ENCODE assay signal across 8 cellular contexts in genomic region chr3:181709537-181710279, GRCh38. TPM values are rescaled to one million over a fixed set of nuclear protein-coding genes. Genes with fewer than 3 reads are reported as not detected.
DNase-seq lines count a peak whose midpoint lies in the region; ATAC-seq and TF ChIP-seq lines count a peak whose summit lies in the region.

No MANE protein-coding gene starts in this region.

- peak overlapping the region; percentile 78 for H3K4me3 ChIP-seq in A673 (ENCODE audit: low read depth, low read length, poor library complexity, severe bottlenecking)
- no peak overlapping the region for H3K4me3 ChIP-seq in retinal pigment epithelial cell (ENCODE audit: low read length)

- peaks cover 6% of the 10 kb centered on the region for H3K36me3 ChIP-seq in A673 (ENCODE audit: insufficient read depth, low read length, poor library complexity, severe bottlenecking)

- H3K4me1 ChIP-seq in A673 (ENCODE audit: insufficient read depth, low read length, poor library complexity, severe bottlenecking): peaks cover 41% of the 10 kb centered on the region

- CTCF ChIA-PET in A673 (lab: Charles Lee): no interaction called here

- TF ChIP-seq CTCF in A673 (conservative IDR thresholded peaks at IDR 0.05; ENCODE audit: low read depth, low read length) (peak; percentile 89), retinal pigment epithelial cell (conservative IDR thresholded peaks at IDR 0.05; ENCODE audit: low read depth, low read length) (peak; percentile 65)

- no peaks in the 10 kb centered on the region for H3K27me3 ChIP-seq in A673 (replicated peaks; ENCODE audit: insufficient read depth, low read depth, low read length, poor library complexity)

- POLR2A ChIA-PET in A673 (lab: Charles Lee; ENCODE audit: low non-redundant PET): no interaction called here

- no TSS peak for BruUV-seq in A673 (replicated peaks; lab: Mats Ljungman, UMichigan)

- intact Hi-C loops in A673 (cut with micrococcal nuclease; ENCODE audit: unreplicated experiment): loop anchor here (1.0 to 10.0 kb wide), 6 partner anchors 183 to 973 kb away; no protein-coding TSS in a partner anchor
- intact Hi-C loops in left cardiac atrium (cut with DNase I): loop anchor here (2.0 to 10.0 kb wide), 5 partner anchors 538 to 975 kb away; no protein-coding TSS in a partner anchor

- H3K27ac ChIP-seq in A673 (ENCODE audit: low read depth, low read length, poor library complexity, severe bottlenecking): peak overlapping the region; percentile 63

- ATAC-seq in GM18517 (IDR thresholded peaks at IDR 0.05; ENCODE audit: unreplicated experiment) (peak; percentile 43), left cardiac atrium (no peak)

- DNase-seq in A673 (ENCODE audit: low spot score): peak; percentile 79
- peak; percentile 45 to 64 for DNase-seq in Kasumi-1 (lab: John Stamatoyannopoulos, UW)
- DNase-seq in RKO (ENCODE audit: low spot score): peak; percentile 44
- DNase-seq in activated naive CD4-positive, alpha-beta T cell treated with anti-CD3 and anti-CD28 coated beads, Interleukin-2, amount 50 U/mL, for 16 hours: peak; percentile 45
- peak; percentile 77 for DNase-seq in left cardiac atrium
- DNase-seq in retinal pigment epithelial cell (ENCODE audit: low read depth): no peak
- DNase-seq in iPS-NIHi11 (ENCODE audit: low spot score): no peak

- H3K9me3 ChIP-seq in A673 (ENCODE audit: low read depth, low read length, poor library complexity, severe bottlenecking): no peaks in the 10 kb centered on the region

RNA-seq across cellular contexts. Expression of gene SOX2, which starts 2.0 kb away (rescaled TPM):
- total RNA-seq in A673 (2021) (62.0 and 64.3 TPM in 2 replicates), left cardiac atrium (under 1 TPM; 0.21 to 0.56 TPM)

Comparison
In these comparisons a context has a peak if more than half of its experiments do, and no peak if none do; other contexts are left out.
1. DNase-seq: peak in A673 (single experiment), Kasumi-1 (2 of 2), RKO (single experiment), activated naive CD4-positive, alpha-beta T cell treated with anti-CD3 and anti-CD28 coated beads, Interleukin-2, amount 50 U/mL, for 16 hours (single experiment) and left cardiac atrium (single experiment); none in retinal pigment epithelial cell (single experiment) and iPS-NIHi11 (single experiment).
2. RNA of gene SOX2, which starts 2.0 kb away (total RNA-seq): 62.0 to 64.3 TPM in A673; 0.21 to 0.56 TPM in left cardiac atrium; every median in the first group is over 10 times any median in the second.